In genomic region chr7:23285657-23286646, GRCh38 we compare ENCODE assay signal across 17 cellular contexts. TPM values are rescaled to one million over a fixed set of nuclear protein-coding genes. Genes with fewer than 3 reads are reported as not detected.
"Had no signal": no experiment of that assay in that cellular context is flagged by ENCODE, and none has a peak within 500 bp of the region (broad histone marks: within the 10 kb centered on the region; RNA-seq: fewer than 3 reads in every experiment).

No MANE protein-coding gene starts in this region.

- H3K27ac Mint-ChIP-seq: activated B cell treated with CpG ODN at 0.5 μM for 24 hours; activated CD4-positive, alpha-beta T cell treated with anti-CD3 and anti-CD28 coated beads, Interleukin-2, amount 10 ng/mL, durations not matched to agents 7 days and 5 days; activated naive CD4-positive, alpha-beta T cell treated with anti-CD3 and anti-CD28 coated beads, Interleukin-2, amount 50 U/mL, for 24 hours; activated T-helper 2 cell treated with anti-CD3 and anti-CD28 coated beads, Interferon-gamma antibody, Interleukin-2, Interleukin-4, amounts not matched to agents 10 μg/mL and 5 μg/mL and 100 μg/mL, durations not matched to agents 14 hours and 24 hours and 36 hours; memory B cell had no signal

- H3K4me1 Mint-ChIP-seq: activated B cell treated with CpG ODN at 0.5 μM for 24 hours, nephron had no signal

- ATAC-seq: gastrocnemius medialis, heart right ventricle, left lobe of liver had no signal

- H3K4me3 Mint-ChIP-seq: activated B cell treated with CpG ODN at 0.5 μM for 24 hours; activated CD4-positive, alpha-beta T cell treated with anti-CD3 and anti-CD28 coated beads, Interleukin-2, amount 10 ng/mL, durations not matched to agents 7 days and 5 days; activated naive CD4-positive, alpha-beta T cell treated with anti-CD3 and anti-CD28 coated beads, Interleukin-2, amount 50 U/mL, for 24 hours; memory B cell; nephron had no signal

- FAIRE-seq: urothelium cell line had no signal

- H3K9me3 Mint-ChIP-seq: activated B cell treated with CpG ODN at 0.5 μM for 24 hours; activated CD4-positive, alpha-beta T cell treated with anti-CD3 and anti-CD28 coated beads, Interleukin-2, amount 10 ng/mL, durations not matched to agents 7 days and 5 days; activated naive CD4-positive, alpha-beta T cell treated with anti-CD3 and anti-CD28 coated beads, Interleukin-2, amount 50 U/mL, for 24 hours; activated T-helper 2 cell treated with anti-CD3 and anti-CD28 coated beads, Interferon-gamma antibody, Interleukin-2, Interleukin-4, amounts not matched to agents 10 μg/mL and 5 μg/mL and 100 μg/mL, durations not matched to agents 14 hours and 24 hours and 36 hours; nephron had no signal

- H3K36me3 Mint-ChIP-seq: activated naive CD4-positive, alpha-beta T cell treated with anti-CD3 and anti-CD28 coated beads, Interleukin-2, amount 50 U/mL, for 24 hours had no signal

- DNase-seq: activated B cell treated with CpG ODN at 0.5 μM for 24 hours; activated CD4-positive, alpha-beta T cell treated with anti-CD3 and anti-CD28 coated beads, Interleukin-2, amount 10 ng/mL, durations not matched to agents 7 days and 5 days; caudate nucleus; cortex of kidney; effector memory CD4-positive, alpha-beta T cell; gastrocnemius medialis; heart right ventricle; islet precursor cell; ovary; stimulated activated CD4-positive, alpha-beta T cell treated with anti-CD3 and anti-CD28 coated beads, Interleukin-4, amount 100 ng/mL, for 24 hours; thyroid gland had no signal

- H3K27me3 Mint-ChIP-seq: activated B cell treated with CpG ODN at 0.5 μM for 24 hours; activated CD4-positive, alpha-beta T cell treated with anti-CD3 and anti-CD28 coated beads, Interleukin-2, amount 10 ng/mL, durations not matched to agents 7 days and 5 days; activated naive CD4-positive, alpha-beta T cell treated with anti-CD3 and anti-CD28 coated beads, Interleukin-2, amount 50 U/mL, for 24 hours; memory B cell had no signal

RNA-seq across cellular contexts. Expression of gene GPNMB, which starts 39.4 kb away (rescaled TPM):
- total RNA-seq: activated CD4-positive, alpha-beta T cell treated with anti-CD3 and anti-CD28 coated beads, Interleukin-2, amount 10 ng/mL, durations not matched to agents 7 days and 5 days had no signal
